In genomic region chr13:50081106-50081898, GRCh38 we compare ENCODE assay signal across 8 cellular contexts.
DNase-seq lines count a peak whose midpoint lies in the region; ATAC-seq, FAIRE-seq and TF ChIP-seq lines count a peak whose summit lies in the region.

No MANE protein-coding gene starts in this region.

- intact Hi-C loops in K562 (cut with micrococcal nuclease) = loop anchor here (5.0 to 10.0 kb wide), 3 partner anchors 106 to 831 kb away; no protein-coding TSS in a partner anchor

- peak overlapping the region; percentile 93 to 98 for H3K9ac ChIP-seq in K562 (ENCODE audit: insufficient read depth in 1 of 2, low read depth in 2 of 2, low read length in 2 of 2)

- CTCF ChIA-PET in AG04449 (lab: Yijun Ruan, JAX) = interaction anchor here (0.9 to 5.1 kb wide), 14 partner anchors 9 to 831 kb away, joined by 3 to 27 read pairs (median 5); partner anchors contain the start of gene TRIM13
- CTCF ChIA-PET in K562 (lab: Yijun Ruan, JAX; ENCODE audit: low intra/inter-chr PET ratio) = no interaction called here

- POLR2A ChIA-PET in AG04449 (lab: Yijun Ruan, JAX) = interaction anchor here (0.6 to 2.2 kb wide), 5 partner anchors 43 to 536 kb away, joined by 3 to 15 read pairs (median 4); partner anchors contain the start of genes SPRYD7 and TRIM13
- POLR2A ChIA-PET in K562 (lab: Yijun Ruan, JAX) = interaction anchor here (0.6 to 4.8 kb wide), 15 partner anchors 9 to 830 kb away, joined by 3 to 27 read pairs (median 4); partner anchors contain the start of gene TRIM13

- ATAC-seq in HG03439 (IDR thresholded peaks at IDR 0.05; ENCODE audit: unreplicated experiment) (peak; percentile 17), K562 (peak; percentile 40)

- no peaks in the 10 kb centered on the region for H3K27me3 ChIP-seq in K562 (ENCODE audit: control insufficient read depth in 2 of 2, insufficient read depth in 2 of 2, low read length in 2 of 2)

- no TSS peak for BruUV-seq in K562 (replicated peaks; lab: Mats Ljungman, UMichigan)

- DNase-seq in AG04449 (ENCODE audit: low read depth, low spot score) (no peak), T-helper 2 cell (peak in 4 of 5 experiments; percentile 26 to 63 (median 38)), K562 (ENCODE audit: extremely low read depth in 1 of 4, low spot score in 3 of 4) (peak; percentile 45 to 60 (median 47)), islet precursor cell (peak; percentile 74), NAMALWA (ENCODE audit: low spot score) (no peak)
- peak; percentile 74 for DNase-seq in stimulated activated CD4-positive, alpha-beta T cell treated with anti-CD3 and anti-CD28 coated beads, Interleukin-15, amount 100 ng/mL, for 24 hours

- peak overlapping the region; percentile 88 for H3K4me2 ChIP-seq in K562 (ENCODE audit: insufficient read depth, low read length)

- peak overlapping the region; percentile 98 for H3K27ac ChIP-seq in K562 (ENCODE audit: extremely low read depth, low read depth, low read length)

- H2AFZ ChIP-seq in K562 (ENCODE audit: low read depth, low read length) = peak overlapping the region; percentile 76

- TF ChIP-seq EP300 in K562 (IDR thresholded peaks at IDR 0.05; ENCODE audit: low read length) = no peak

- peaks cover 2 to 5% of the 10 kb centered on the region in 2 experiments; a peak in 2 of 5 replicates for H3K4me1 ChIP-seq in K562 (replicated peaks in 1 of 2; ENCODE audit: control insufficient read depth in 2 of 2, insufficient read depth in 2 of 2, low read length in 2 of 2)

- H3K79me2 ChIP-seq in K562 (ENCODE audit: control insufficient read depth, insufficient read depth, low read length) = peaks cover 97% of the 10 kb centered on the region

- TF ChIP-seq POLR2A in GM18951 (IDR thresholded peaks at IDR 0.05; ENCODE audit: extremely low read depth, insufficient read depth, insufficient read length) = peak; percentile 11
- TF ChIP-seq POLR2A in K562 (conservative IDR thresholded peaks at IDR 0.05) = no peak

- H3K36me3 ChIP-seq in K562 (ENCODE audit: control insufficient read depth, insufficient read depth, low read length) = peaks cover 7% of the 10 kb centered on the region; the same call in 1 of the 3 replicates

- no peak for TF ChIP-seq RAD21 in K562 (CRISPR knock-in tag; conservative IDR thresholded peaks at IDR 0.05 in 1 of 2, IDR thresholded peaks at IDR 0.05 in 1 of 2)

- H4K20me1 ChIP-seq in K562 (replicated peaks; ENCODE audit: control insufficient read depth, insufficient read depth, low read length) = peaks cover 3% of the 10 kb centered on the region; the same call in 1 of the 2 replicates

- in situ Hi-C loops in GM18951 (cut with MboI; ENCODE audit: low sequenced_read_pairs, unreplicated experiment) = no loop called here
- in situ Hi-C loops in K562 (cut with MboI) = no loop called here

- H3K9me3 ChIP-seq in K562 (replicated peaks; ENCODE audit: control insufficient read depth, insufficient read depth, low read depth, low read length) = no peaks in the 10 kb centered on the region

- H3K4me3 ChIP-seq in AG04449 (ENCODE audit: low read depth, low read length) = peak overlapping the region; percentile 93
- H3K4me3 ChIP-seq in K562 = peak overlapping the region; percentile 69

- H3K9me1 ChIP-seq in K562 (ENCODE audit: control insufficient read depth, insufficient read depth, low read length) = no peaks in the 10 kb centered on the region

- 0% methylated on average over 34 of the region's 71 CpGs for whole genome bisulfite sequencing in K562 (ENCODE audit: insufficient coverage, low coverage, missing lambda C conversion rate)

- no peak for TF ChIP-seq CTCF in AG04449 (IDR thresholded peaks at IDR 0.05; ENCODE audit: insufficient read depth, low read length, missing control alignments)
- peak in 1 of 3 experiments; percentile 8; a peak in 1 of 6 replicates for TF ChIP-seq CTCF in K562 (IDR thresholded peaks at IDR 0.05 in 2 of 3, conservative IDR thresholded peaks at IDR 0.05 in 1 of 3; ENCODE audit: insufficient read depth in 2 of 3, low read depth in 1 of 3, low read length in 3 of 3)

- no peak for FAIRE-seq in K562 (lab: Jason Lieb, UNC)

TF ChIP-seq in K562, 482 proteins besides CTCF, POLR2A, EP300 and RAD21 (continues in another document):
- TF ChIP-seq ZBTB11 (CRISPR knock-in tag; IDR thresholded peaks at IDR 0.05) = peak in 1 of 3 experiments; percentile 50; a peak in 1 of 6 replicates
- TF ChIP-seq SAFB2 (IDR thresholded peaks at IDR 0.05; ENCODE audit: borderline replicate concordance, low read depth, low read length, severe bottlenecking) = no peak
- TF ChIP-seq, protein P1, sequence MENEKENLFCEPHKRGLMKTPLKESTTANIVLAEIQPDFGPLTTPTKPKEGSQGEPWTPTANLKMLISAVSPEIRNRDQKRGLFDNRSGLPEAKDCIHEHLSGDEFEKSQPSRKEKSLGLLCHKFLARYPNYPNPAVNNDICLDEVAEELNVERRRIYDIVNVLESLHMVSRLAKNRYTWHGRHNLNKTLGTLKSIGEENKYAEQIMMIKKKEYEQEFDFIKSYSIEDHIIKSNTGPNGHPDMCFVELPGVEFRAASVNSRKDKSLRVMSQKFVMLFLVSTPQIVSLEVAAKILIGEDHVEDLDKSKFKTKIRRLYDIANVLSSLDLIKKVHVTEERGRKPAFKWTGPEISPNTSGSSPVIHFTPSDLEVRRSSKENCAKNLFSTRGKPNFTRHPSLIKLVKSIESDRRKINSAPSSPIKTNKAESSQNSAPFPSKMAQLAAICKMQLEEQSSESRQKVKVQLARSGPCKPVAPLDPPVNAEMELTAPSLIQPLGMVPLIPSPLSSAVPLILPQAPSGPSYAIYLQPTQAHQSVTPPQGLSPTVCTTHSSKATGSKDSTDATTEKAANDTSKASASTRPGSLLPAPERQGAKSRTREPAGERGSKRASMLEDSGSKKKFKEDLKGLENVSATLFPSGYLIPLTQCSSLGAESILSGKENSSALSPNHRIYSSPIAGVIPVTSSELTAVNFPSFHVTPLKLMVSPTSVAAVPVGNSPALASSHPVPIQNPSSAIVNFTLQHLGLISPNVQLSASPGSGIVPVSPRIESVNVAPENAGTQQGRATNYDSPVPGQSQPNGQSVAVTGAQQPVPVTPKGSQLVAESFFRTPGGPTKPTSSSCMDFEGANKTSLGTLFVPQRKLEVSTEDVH (IDR thresholded peaks at IDR 0.05; ENCODE audit: low read depth, partially characterized antibody) = peak; percentile 55
- 0 out of 2 replicates have a peak, but pooled peaks have one; percentile 32 for TF ChIP-seq MYNN (IDR thresholded peaks at IDR 0.05)
- TF ChIP-seq MYNN (CRISPR knock-in tag; IDR thresholded peaks at IDR 0.05) = no peak
- no peak for TF ChIP-seq OTX1 (CRISPR knock-in tag; IDR thresholded peaks at IDR 0.05)
- peak; percentile 26; the same call in 1 of the 2 replicates for TF ChIP-seq SMAD4 (CRISPR knock-in tag; conservative IDR thresholded peaks at IDR 0.05)
- no peak for TF ChIP-seq MAFG (tag; conservative IDR thresholded peaks at IDR 0.05)
- no peak for TF ChIP-seq THRAP3 (IDR thresholded peaks at IDR 0.05; ENCODE audit: borderline replicate concordance)
- TF ChIP-seq PTTG1 (tag; IDR thresholded peaks at IDR 0.05; ENCODE audit: low read depth) = no peak
- no peak for TF ChIP-seq JUNB (CRISPR knock-in tag; conservative IDR thresholded peaks at IDR 0.05)
- TF ChIP-seq SUPT5H (IDR thresholded peaks at IDR 0.05) = 0 out of 2 replicates have a peak, but pooled peaks have one; percentile 75
- TF ChIP-seq, protein P2, sequence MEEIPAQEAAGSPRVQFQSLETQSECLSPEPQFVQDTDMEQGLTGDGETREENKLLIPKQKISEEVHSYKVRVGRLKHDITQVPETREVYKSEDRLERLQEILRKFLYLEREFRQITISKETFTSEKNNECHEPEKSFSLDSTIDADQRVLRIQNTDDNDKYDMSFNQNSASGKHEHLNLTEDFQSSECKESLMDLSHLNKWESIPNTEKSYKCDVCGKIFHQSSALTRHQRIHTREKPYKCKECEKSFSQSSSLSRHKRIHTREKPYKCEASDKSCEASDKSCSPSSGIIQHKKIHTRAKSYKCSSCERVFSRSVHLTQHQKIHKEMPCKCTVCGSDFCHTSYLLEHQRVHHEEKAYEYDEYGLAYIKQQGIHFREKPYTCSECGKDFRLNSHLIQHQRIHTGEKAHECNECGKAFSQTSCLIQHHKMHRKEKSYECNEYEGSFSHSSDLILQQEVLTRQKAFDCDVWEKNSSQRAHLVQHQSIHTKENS (CRISPR knock-in tag; IDR thresholded peaks at IDR 0.05) = no peak
- TF ChIP-seq NR3C1 (CRISPR knock-in tag; IDR thresholded peaks at IDR 0.05) = no peak
- TF ChIP-seq CXXC5 (CRISPR knock-in tag; IDR thresholded peaks at IDR 0.05) = peak; percentile 52; the same call in 1 of the 2 replicates
- TF ChIP-seq FOXM1 (IDR thresholded peaks at IDR 0.05; ENCODE audit: low read depth) = no peak
- no peak for TF ChIP-seq FOXM1 (CRISPR knock-in tag; IDR thresholded peaks at IDR 0.05; ENCODE audit: low read depth)
- TF ChIP-seq, protein P3, sequence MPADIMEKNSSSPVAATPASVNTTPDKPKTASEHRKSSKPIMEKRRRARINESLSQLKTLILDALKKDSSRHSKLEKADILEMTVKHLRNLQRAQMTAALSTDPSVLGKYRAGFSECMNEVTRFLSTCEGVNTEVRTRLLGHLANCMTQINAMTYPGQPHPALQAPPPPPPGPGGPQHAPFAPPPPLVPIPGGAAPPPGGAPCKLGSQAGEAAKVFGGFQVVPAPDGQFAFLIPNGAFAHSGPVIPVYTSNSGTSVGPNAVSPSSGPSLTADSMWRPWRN (IDR thresholded peaks at IDR 0.05; ENCODE audit: low read depth) = no peak

Comparison
In these comparisons a context has a peak if more than half of its experiments do, and no peak if none do; other contexts are left out.
1. DNase-seq: peak in T-helper 2 cell (4 of 5), K562 (4 of 4), islet precursor cell (single experiment) and stimulated activated CD4-positive, alpha-beta T cell treated with anti-CD3 and anti-CD28 coated beads, Interleukin-15, amount 100 ng/mL, for 24 hours (single experiment); none in AG04449 (single experiment) and NAMALWA (single experiment).